In the genomic region with DNA sequence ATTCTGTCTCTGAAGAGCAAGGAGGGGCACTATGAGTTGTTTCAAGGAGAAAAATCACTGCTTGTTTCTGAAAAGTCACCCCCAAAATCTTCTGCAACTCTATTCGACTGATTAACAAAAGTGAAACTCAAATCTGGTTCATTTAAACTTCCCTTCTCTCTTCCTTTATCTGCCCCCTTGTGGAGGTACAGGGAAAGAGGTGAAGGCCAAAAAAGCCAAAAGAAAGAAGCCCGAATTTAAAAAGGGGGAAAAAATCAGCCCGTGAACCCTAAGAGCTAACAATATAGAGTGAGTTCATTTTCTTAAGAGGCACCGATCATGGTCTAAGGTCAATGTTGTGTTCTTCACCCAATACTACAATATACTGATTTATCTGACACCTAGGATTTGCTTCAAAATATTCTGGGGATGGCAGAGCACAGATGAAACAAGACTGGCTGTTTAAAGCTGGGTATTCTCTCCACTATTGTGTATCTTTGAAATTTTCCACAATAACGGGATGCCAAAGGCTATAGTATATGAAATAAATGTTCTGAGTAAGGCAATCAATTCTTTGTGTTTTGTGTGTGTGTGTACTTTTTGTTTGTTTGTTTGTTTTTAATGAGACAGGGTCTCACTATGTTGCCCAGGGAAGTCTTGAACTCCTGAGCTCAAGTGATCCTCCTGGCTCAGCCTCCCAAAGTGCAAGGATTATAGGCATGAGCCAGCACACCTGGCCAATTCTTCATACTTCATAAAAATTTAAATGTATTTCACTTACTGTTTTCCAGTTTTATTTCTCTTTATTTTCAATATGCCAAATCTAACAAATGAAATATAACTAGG, we compare ENCODE assay signal across 1 cellular context.
TF ChIP-seq lines count a peak whose summit lies in the region.

No MANE protein-coding gene starts in this region.

TF ChIP-seq in H1, 55 proteins besides CTCF, POLR2A, EP300 and RAD21 (continued from another document):
- TF ChIP-seq FOSL1 (IDR thresholded peaks at IDR 0.05; ENCODE audit: insufficient read depth, low read depth, low read length), result no peak
- no peak for TF ChIP-seq CBX5 (IDR thresholded peaks at IDR 0.05; ENCODE audit: low read depth, low read length)
- TF ChIP-seq, protein P1, sequence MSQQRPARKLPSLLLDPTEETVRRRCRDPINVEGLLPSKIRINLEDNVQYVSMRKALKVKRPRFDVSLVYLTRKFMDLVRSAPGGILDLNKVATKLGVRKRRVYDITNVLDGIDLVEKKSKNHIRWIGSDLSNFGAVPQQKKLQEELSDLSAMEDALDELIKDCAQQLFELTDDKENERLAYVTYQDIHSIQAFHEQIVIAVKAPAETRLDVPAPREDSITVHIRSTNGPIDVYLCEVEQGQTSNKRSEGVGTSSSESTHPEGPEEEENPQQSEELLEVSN (IDR thresholded peaks at IDR 0.05), result no peak
- no peak for TF ChIP-seq BCL11A (IDR thresholded peaks at IDR 0.05; ENCODE audit: low read depth in 2 of 2, low read length in 2 of 2)
